ENCODE assay signal across 8 cellular contexts in the genomic region with DNA sequence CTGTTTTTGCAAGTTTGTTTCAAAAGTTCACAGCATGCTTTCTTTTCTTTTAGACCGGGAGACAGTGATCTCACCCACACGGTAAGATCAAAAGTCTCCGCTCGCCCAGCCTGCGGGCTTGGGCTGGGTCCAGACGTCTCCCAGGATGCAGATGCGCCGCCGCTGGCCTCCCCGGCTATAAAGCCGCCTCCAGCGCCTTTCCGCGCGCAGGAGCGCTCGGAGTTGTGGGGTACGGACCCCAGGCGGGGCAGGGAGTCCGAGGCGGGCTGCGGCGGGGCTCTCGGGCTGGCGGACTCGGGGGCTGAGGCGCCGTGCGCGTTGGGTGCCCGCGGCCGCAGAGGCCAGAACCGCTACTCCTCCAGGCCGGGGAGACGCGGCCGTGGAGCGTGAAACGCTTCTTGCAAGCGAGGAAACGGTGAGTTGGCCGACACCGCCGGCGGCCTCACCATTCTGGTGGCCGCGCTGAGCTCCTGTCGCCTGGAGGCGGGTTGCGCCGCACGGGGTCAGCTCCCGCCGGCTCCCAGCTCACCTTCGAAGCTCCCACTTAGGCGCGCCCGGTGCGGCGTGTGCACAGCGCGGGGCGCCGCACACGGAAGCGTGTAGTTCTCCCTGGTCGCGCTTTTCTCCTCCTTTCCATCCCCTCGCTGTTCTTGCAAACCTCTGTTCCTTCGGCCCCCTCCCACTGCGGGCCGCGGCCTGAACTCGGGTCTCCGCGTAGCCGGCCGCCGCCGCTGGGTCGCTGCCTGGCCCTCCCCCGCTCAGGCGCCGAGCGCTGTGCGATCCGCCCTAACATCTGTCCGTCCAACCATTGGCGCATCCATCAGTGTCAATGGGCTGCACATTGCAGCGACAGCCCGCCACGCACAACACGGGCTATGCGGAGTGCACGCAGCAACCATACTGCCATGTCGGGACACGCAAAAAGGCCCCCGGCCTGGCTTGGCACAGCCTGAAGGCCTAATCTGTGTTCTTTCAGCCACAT. TPM values are rescaled to one million over a fixed set of nuclear protein-coding genes. Genes with fewer than 3 reads are reported as not detected.
DNase-seq lines count a peak whose midpoint lies in the region; TF ChIP-seq lines count a peak whose summit lies in the region.

No MANE protein-coding gene starts in this region.

- intact Hi-C loops in sigmoid colon (cut with DNase I), result loop anchor here (5.0 to 10.0 kb wide), 4 partner anchors 89 to 1231 kb away; a partner anchor contains a TSS

- H3K4me2 ChIP-seq in hepatocyte, result peak overlapping the region; percentile 99

- no peaks in the 10 kb centered on the region for H3K9me3 ChIP-seq in hepatocyte (ENCODE audit: low read depth)
- no peaks in the 10 kb centered on the region for H3K9me3 ChIP-seq in sigmoid colon

- H3K27me3 ChIP-seq in hepatocyte (peaks cover 80% of the 10 kb centered on the region), sigmoid colon (no peaks in the 10 kb centered on the region)

- TF ChIP-seq CTCF in hepatocyte (IDR thresholded peaks at IDR 0.05; ENCODE audit: poor library complexity), result no peak
- no peak for TF ChIP-seq CTCF in sigmoid colon (IDR thresholded peaks at IDR 0.05)

- peak; percentile 35 for DNase-seq in activated T-cell treated with anti-CD3 and anti-CD28 coated beads, Interleukin-2, amount 50 U/mL, for 1 hour
- no peak for DNase-seq in activated T-cell treated with anti-CD3 and anti-CD28 coated beads for 4 hours
- peak; percentile 45 for DNase-seq in hepatocyte (ENCODE audit: low spot score)
- DNase-seq in sigmoid colon, result peak; percentile 82
- no peak for DNase-seq in GF-D8 (lab: John Stamatoyannopoulos, UW)
- DNase-seq in stimulated activated CD4-positive, alpha-beta T cell treated with anti-CD3 and anti-CD28 coated beads, Interleukin-4, amount 100 ng/mL, for 4 hours, result no peak
- DNase-seq in activated CD4-positive, alpha-beta T cell treated with anti-CD3 and anti-CD28 coated beads for 48 hours, result no peak

- 4% methylated on average over 94 of the region's 99 CpGs for whole genome bisulfite sequencing in hepatocyte (ENCODE audit: low lambda C conversion rate, missing lambda C conversion rate)
- 3 to 4% methylated on average over 99 of the region's 99 CpGs for WGBS in sigmoid colon, 2 donors

- TF ChIP-seq POLR2A in sigmoid colon (IDR thresholded peaks at IDR 0.05), result no peak

- TF ChIP-seq EP300 in sigmoid colon (IDR thresholded peaks at IDR 0.05), result no peak

- H3K27me3 Mint-ChIP-seq in activated naive CD8-positive, alpha-beta T cell, result peaks cover 58% of the 10 kb centered on the region

- peaks cover 27% of the 10 kb centered on the region for H3K79me2 ChIP-seq in hepatocyte

- peak overlapping the region; percentile 93 for H3K4me3 Mint-ChIP-seq in activated naive CD8-positive, alpha-beta T cell

- H3K4me1 ChIP-seq in hepatocyte (ENCODE audit: insufficient read depth) (peaks cover 29% of the 10 kb centered on the region), sigmoid colon (peaks cover 0 to 35% (median 31%) of the 10 kb centered on the region in 4 donors)

- H3K9me2 ChIP-seq in hepatocyte (replicated peaks; ENCODE audit: insufficient read depth), result no peaks in the 10 kb centered on the region

- no peaks in the 10 kb centered on the region for H3K36me3 Mint-ChIP-seq in activated naive CD8-positive, alpha-beta T cell

- peak overlapping the region; percentile 50 for H3K27ac ChIP-seq in hepatocyte
- peak overlapping the region; percentile 95 to 99 (median 99) for H3K27ac ChIP-seq in sigmoid colon

- H3K27ac Mint-ChIP-seq in activated naive CD8-positive, alpha-beta T cell, result no peak overlapping the region

- no peaks in the 10 kb centered on the region for H3K36me3 ChIP-seq in hepatocyte (replicated peaks; ENCODE audit: insufficient read depth, low read depth)
- no peaks in the 10 kb centered on the region for H3K36me3 ChIP-seq in sigmoid colon

- H2AFZ ChIP-seq in hepatocyte, result peak overlapping the region; percentile 24

- H3K4me3 ChIP-seq in hepatocyte (peak overlapping the region; percentile 31), sigmoid colon (peak overlapping the region; percentile 58 to 98 (median 86))

- H3K9me3 Mint-ChIP-seq in activated naive CD8-positive, alpha-beta T cell (ENCODE audit: low read depth), result no peaks in the 10 kb centered on the region

- peaks cover 38% of the 10 kb centered on the region for H3K4me1 Mint-ChIP-seq in activated naive CD8-positive, alpha-beta T cell (ENCODE audit: low read depth)

- H4K20me1 ChIP-seq in hepatocyte (ENCODE audit: insufficient read depth, poor library complexity, severe bottlenecking), result no peaks in the 10 kb centered on the region

RNA-seq across cellular contexts. Expression of a gene that starts 2.3 kb away (rescaled TPM):
- total RNA-seq in hepatocyte, result 4.9 and 5.7 TPM in 2 replicates
- polyA plus RNA-seq in hepatocyte, result 5.3 and 5.7 TPM in 2 replicates
- total RNA-seq in sigmoid colon, result 10 to 100 TPM; 16.1 to 27.7 (median 21.2) TPM
- 1 to 10 TPM in 2 of 3 donors, under 1 TPM in 1; 0.46 to 2.6 (median 1.2) TPM for polyA plus RNA-seq in sigmoid colon

Comparison
In these comparisons a context has a peak if more than half of its experiments do, and no peak if none do; other contexts are left out.
1. DNase-seq: peak in activated T-cell treated with anti-CD3 and anti-CD28 coated beads, Interleukin-2, amount 50 U/mL, for 1 hour (single experiment), hepatocyte (single experiment) and sigmoid colon (single experiment); none in activated T-cell treated with anti-CD3 and anti-CD28 coated beads for 4 hours (single experiment), GF-D8 (single experiment), stimulated activated CD4-positive, alpha-beta T cell treated with anti-CD3 and anti-CD28 coated beads, Interleukin-4, amount 100 ng/mL, for 4 hours (0 of 2) and activated CD4-positive, alpha-beta T cell treated with anti-CD3 and anti-CD28 coated beads for 48 hours (single experiment).